20 cellular contexts compared by ENCODE assay signal in the genomic region with DNA sequence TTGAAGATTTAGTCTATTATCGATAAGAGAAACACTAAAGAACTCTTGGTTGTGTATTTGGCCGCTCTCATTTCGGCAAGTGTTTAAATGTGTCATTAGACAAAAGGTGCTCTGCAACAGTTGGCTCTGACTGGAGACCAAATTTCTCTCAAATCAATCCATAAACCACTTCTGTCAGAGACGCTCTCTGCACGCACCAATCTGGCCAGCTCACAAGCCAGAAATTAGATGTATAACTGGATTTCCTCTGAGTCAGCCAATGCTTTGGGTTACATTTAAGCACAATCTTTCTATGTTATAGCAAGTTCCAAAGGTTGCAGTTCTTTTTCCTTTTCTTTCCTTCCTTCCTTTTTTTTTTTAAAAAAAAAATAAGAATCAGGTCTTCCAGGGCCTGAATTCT. TPM values are rescaled to one million over a fixed set of nuclear protein-coding genes. Genes with fewer than 3 reads are reported as not detected.
DNase-seq lines count a peak whose midpoint lies in the region; ATAC-seq and TF ChIP-seq lines count a peak whose summit lies in the region.
"Had no signal": no experiment of that assay in that cellular context is flagged by ENCODE, and none has a peak within 500 bp of the region (broad histone marks: within the 10 kb centered on the region; RNA-seq: fewer than 3 reads in every experiment).

No MANE protein-coding gene starts in this region.

- TF ChIP-seq CTCF in PC-3 (conservative IDR thresholded peaks at IDR 0.05; ENCODE audit: low read depth, low read length) (no peak), body of pancreas (IDR thresholded peaks at IDR 0.05) (no peak), nephron (IDR thresholded peaks at IDR 0.05; ENCODE audit: unreplicated experiment in 3 of 3) (no peak)

- H3K4me1 Mint-ChIP-seq in nephron = peaks cover 44% of the 10 kb centered on the region
- H3K4me1 Mint-ChIP-seq: B cell had no signal

- no TSS peak for BruUV-seq in PC-3 (replicated peaks; lab: Mats Ljungman, UMichigan)

- H3K9ac ChIP-seq in PC-3 (ENCODE audit: low read length) = no peak overlapping the region
- H3K9ac ChIP-seq: KMS-11 had no signal

- peaks cover 7% of the 10 kb centered on the region for H3K27me3 Mint-ChIP-seq in nephron (ENCODE audit: low read depth)
- H3K27me3 Mint-ChIP-seq: CD4-positive, CD25-positive, alpha-beta regulatory T cell had no signal

- no peaks in the 10 kb centered on the region for H3K9me3 Mint-ChIP-seq in nephron
- H3K9me3 Mint-ChIP-seq: CD4-positive, CD25-positive, alpha-beta regulatory T cell had no signal

- no peaks in the 10 kb centered on the region for H3K9me2 ChIP-seq in PC-3 (replicated peaks; ENCODE audit: low read length)

- H3K36me3 ChIP-seq in PC-3 (ENCODE audit: low read depth, low read length) (no peaks in the 10 kb centered on the region), body of pancreas (replicated peaks in 1 of 2; ENCODE audit: insufficient read depth in 1 of 2, low read depth in 2 of 2) (no peaks in the 10 kb centered on the region)

- H3K9me3 ChIP-seq in PC-3 (ENCODE audit: low read length) = no peaks in the 10 kb centered on the region
- no peaks in the 10 kb centered on the region for H3K9me3 ChIP-seq in body of pancreas
- H3K9me3 ChIP-seq: Caco-2 had no signal

- no peak for TF ChIP-seq POLR2A in body of pancreas (IDR thresholded peaks at IDR 0.05)

- 40 to 42% methylated on average over 5 of the region's 5 CpGs for WGBS in body of pancreas, 2 donors

- no peak overlapping the region for H2AFZ ChIP-seq in PC-3 (ENCODE audit: low read length)

- no peak overlapping the region for H3K4me3 ChIP-seq in PC-3 (ENCODE audit: low read length)
- H3K4me3 ChIP-seq in body of pancreas = no peak overlapping the region

- intact Hi-C loops in PC-3 (cut with micrococcal nuclease) (no loop called here), body of pancreas (cut with DNase I) (no loop called here)

- no peak for ATAC-seq in PC-3
- ATAC-seq in body of pancreas = no peak
- ATAC-seq in GM21723 (IDR thresholded peaks at IDR 0.05; ENCODE audit: unreplicated experiment) = no peak
- no peak for ATAC-seq in HG02973 (IDR thresholded peaks at IDR 0.05; ENCODE audit: unreplicated experiment)
- ATAC-seq: HepG2 had no signal

- DNase-seq in EL = peak; percentile 23
- peak; percentile 25 for DNase-seq in PC-3
- no peak for DNase-seq in body of pancreas
- no peak for DNase-seq in effector CD8-positive, alpha-beta T cell (lab: John Stamatoyannopoulos, UW)
- no peak for DNase-seq in GM19238 (ENCODE audit: insufficient read length, low spot score)
- DNase-seq: Caco-2; CD4-positive, CD25-positive, alpha-beta regulatory T cell; DMS153; NCI-H1092; NCI-H226; NCI-H524 treated with DMSO at 0.1 percent for 48 hours; OCI-M1; RPMI8226; SIG-M5 had no signal

- H3K4me1 ChIP-seq in PC-3 (ENCODE audit: insufficient read depth, low read length) (no peaks in the 10 kb centered on the region), body of pancreas (peaks cover 65% of the 10 kb centered on the region)

- no peak overlapping the region for H3K4me3 Mint-ChIP-seq in nephron
- H3K4me3 Mint-ChIP-seq: B cell; CD4-positive, CD25-positive, alpha-beta regulatory T cell had no signal

- peak overlapping the region; percentile 59 to 87 (median 76) for H3K27ac Mint-ChIP-seq in nephron
- H3K27ac Mint-ChIP-seq: B cell; CD4-positive, CD25-positive, alpha-beta regulatory T cell had no signal

- H3K27ac ChIP-seq in PC-3 (ENCODE audit: low read length) (no peak overlapping the region), body of pancreas (peak overlapping the region; percentile 34 to 75 (median 64))
- H3K27ac ChIP-seq: KMS-11 had no signal

- no peaks in the 10 kb centered on the region for H4K20me1 ChIP-seq in PC-3 (ENCODE audit: low read length)

- no peaks in the 10 kb centered on the region for H3F3A ChIP-seq in PC-3 (ENCODE audit: low read length, unreplicated experiment)

- CTCF ChIA-PET in PC-3 (lab: Charles Lee) = no interaction called here

- no peaks in the 10 kb centered on the region for H3K79me2 ChIP-seq in PC-3 (ENCODE audit: low read length)

- POLR2A ChIA-PET in PC-3 (lab: Charles Lee; ENCODE audit: unreplicated experiment) = no interaction called here

- H3K4me2 ChIP-seq in PC-3 (ENCODE audit: low read length) = no peak overlapping the region
- H3K4me2 ChIP-seq: KMS-11 had no signal

- H3K36me3 Mint-ChIP-seq in nephron (ENCODE audit: low read depth) = no peaks in the 10 kb centered on the region

- no peaks in the 10 kb centered on the region for H3K27me3 ChIP-seq in PC-3 (ENCODE audit: low read length)
- H3K27me3 ChIP-seq in body of pancreas = no peaks in the 10 kb centered on the region

RNA-seq across cellular contexts. Expression of a gene that starts 17.6 kb away (rescaled TPM):
- 13.5 and 13.7 TPM in 2 replicates for total RNA-seq in PC-3 (2014; rRNA removed)
- 10 to 100 TPM; 32.0 to 33.7 TPM for total RNA-seq in body of pancreas
- total RNA-seq: B cell had no signal

Comparison
In these comparisons a context has a peak if more than half of its experiments do, and no peak if none do; other contexts are left out.
1. DNase-seq: peak in EL (single experiment) and PC-3 (single experiment); none in body of pancreas (0 of 4), effector CD8-positive, alpha-beta T cell (single experiment) and GM19238 (single experiment).